8 cellular contexts compared by ENCODE assay signal in genomic region chr12:68612245-68612644, GRCh38. TPM values are rescaled to one million over a fixed set of nuclear protein-coding genes. Genes with fewer than 3 reads are reported as not detected.
DNase-seq lines count a peak whose midpoint lies in the region; ATAC-seq and TF ChIP-seq lines count a peak whose summit lies in the region.

No MANE protein-coding gene starts in this region.

- H2AFZ ChIP-seq in OCI-LY3 (ENCODE audit: low read depth, low read length) (no peak overlapping the region), neuron (ENCODE audit: low read depth, low read length) (no peak overlapping the region)

- H3K4me3 Mint-ChIP-seq in CD8-positive, alpha-beta memory T cell: peak overlapping the region; percentile 91 to 98 (median 96)

- peak overlapping the region; percentile 96 for H3K9ac ChIP-seq in OCI-LY3 (ENCODE audit: low read length)

- peaks cover 47 to 64% (median 62%) of the 10 kb centered on the region in 3 donors for H3K4me1 Mint-ChIP-seq in CD8-positive, alpha-beta memory T cell

- H3K9me3 ChIP-seq in CD8-positive, alpha-beta memory T cell (ENCODE audit: low read length): no peaks in the 10 kb centered on the region
- H3K9me3 ChIP-seq in OCI-LY3 (ENCODE audit: insufficient read depth, low read length): no peaks in the 10 kb centered on the region
- no peaks in the 10 kb centered on the region for H3K9me3 ChIP-seq in ectodermal cell (ENCODE audit: control insufficient read depth, low read length)
- H3K9me3 ChIP-seq in neuron (ENCODE audit: low read length): no peaks in the 10 kb centered on the region

- peak overlapping the region; percentile 89 to 98 (median 96) for H3K27ac Mint-ChIP-seq in CD8-positive, alpha-beta memory T cell

- no peaks in the 10 kb centered on the region for H3K27me3 Mint-ChIP-seq in CD8-positive, alpha-beta memory T cell

- TF ChIP-seq CTCF in OCI-LY3 (IDR thresholded peaks at IDR 0.05; ENCODE audit: low read depth, low read length): no peak

- H4K20me1 ChIP-seq in OCI-LY3 (ENCODE audit: insufficient read depth, low read length): peaks cover 50% of the 10 kb centered on the region

- peak overlapping the region; percentile 96 for H3K4me2 ChIP-seq in OCI-LY3 (ENCODE audit: low read length)

- POLR2A ChIA-PET in CD8-positive, alpha-beta memory T cell (lab: Charles Lee): interaction anchor here (0.6 to 3.6 kb wide), 11 partner anchors 20 to 247 kb away, joined by 3 to 22 read pairs (median 4); partner anchors contain the start of gene MDM2

- H3K9me3 Mint-ChIP-seq in CD8-positive, alpha-beta memory T cell: no peaks in the 10 kb centered on the region

- peaks cover 38% of the 10 kb centered on the region for H3K4me1 ChIP-seq in CD8-positive, alpha-beta memory T cell (ENCODE audit: insufficient read depth, low read length)
- H3K4me1 ChIP-seq in OCI-LY3 (ENCODE audit: low read length): peaks cover 33% of the 10 kb centered on the region
- H3K4me1 ChIP-seq in ectodermal cell (ENCODE audit: control insufficient read depth, insufficient read depth, low read length): peaks cover 8% of the 10 kb centered on the region
- peaks cover 15% of the 10 kb centered on the region for H3K4me1 ChIP-seq in neuron (ENCODE audit: insufficient read depth, low read length)

- peak overlapping the region; percentile 64 for H3K4me3 ChIP-seq in CD8-positive, alpha-beta memory T cell (ENCODE audit: low read length)
- H3K4me3 ChIP-seq in OCI-LY3 (ENCODE audit: low read length) (peak overlapping the region; percentile 93), ectodermal cell (ENCODE audit: insufficient read depth, low read depth, low read length) (peak overlapping the region; percentile 60), neuron (ENCODE audit: low read length) (peak overlapping the region; percentile 54)

- 71 to 89% methylated on average over 3 to 5 of the region's 5 CpGs for WGBS in ectodermal cell, 2 experiments

- no peaks in the 10 kb centered on the region for H3K27me3 ChIP-seq in CD8-positive, alpha-beta memory T cell (ENCODE audit: insufficient read depth, low read length, poor library complexity, severe bottlenecking)
- H3K27me3 ChIP-seq in OCI-LY3 (ENCODE audit: low read depth, low read length) (no peaks in the 10 kb centered on the region), ectodermal cell (ENCODE audit: control insufficient read depth, insufficient read depth, low read length, poor library complexity, severe bottlenecking) (no peaks in the 10 kb centered on the region), neuron (ENCODE audit: insufficient read depth, low read length) (no peaks in the 10 kb centered on the region)

- ATAC-seq in GM21619 (IDR thresholded peaks at IDR 0.05; ENCODE audit: unreplicated experiment): no peak

- CTCF ChIA-PET in CD8-positive, alpha-beta memory T cell (lab: Charles Lee): interaction anchor here (0.8 to 1.4 kb wide), 5 partner anchors 38 to 253 kb away, joined by 3 to 6 read pairs (median 3); no protein-coding TSS in a partner anchor

- H3K27ac ChIP-seq in CD8-positive, alpha-beta memory T cell (ENCODE audit: low read depth, low read length): peak overlapping the region; percentile 80
- peak overlapping the region; percentile 86 for H3K27ac ChIP-seq in OCI-LY3 (ENCODE audit: low read length)
- H3K27ac ChIP-seq in ectodermal cell (ENCODE audit: insufficient read depth, low read depth, low read length, poor library complexity, severe bottlenecking): no peak overlapping the region

- no peaks in the 10 kb centered on the region for H3K36me3 ChIP-seq in CD8-positive, alpha-beta memory T cell (ENCODE audit: insufficient read depth, low read length)
- H3K36me3 ChIP-seq in OCI-LY3 (replicated peaks; ENCODE audit: low read depth, low read length) (peaks cover 13% of the 10 kb centered on the region), ectodermal cell (ENCODE audit: control insufficient read depth, insufficient read depth, low read length) (no peaks in the 10 kb centered on the region), neuron (ENCODE audit: insufficient read depth, low read length) (peaks cover 6% of the 10 kb centered on the region)

- DNase-seq in CD8-positive, alpha-beta memory T cell: no peak
- DNase-seq in NCI-H146 treated with DMSO at 0.1 percent for 48 hours (lab: John Stamatoyannopoulos, UW; ENCODE audit: unreplicated experiment) (no peak), NCI-H526 treated with DMSO at 0.1 percent for 48 hours (lab: John Stamatoyannopoulos, UW) (no peak), HK-2 (ENCODE audit: unreplicated experiment) (no peak)

- peaks cover 65% of the 10 kb centered on the region for H3K79me2 ChIP-seq in OCI-LY3 (ENCODE audit: low read length)

- peaks cover 6 to 44% (median 8%) of the 10 kb centered on the region in 3 donors for H3K36me3 Mint-ChIP-seq in CD8-positive, alpha-beta memory T cell

RNA-seq across cellular contexts. Expression of gene RAP1B, which starts 1.5 kb away (rescaled TPM):
- 100 to 1,000 TPM; 271 to 281 TPM for total RNA-seq in CD8-positive, alpha-beta memory T cell
- 589 TPM for polyA plus RNA-seq in CD8-positive, alpha-beta memory T cell
- 168 TPM for polyA plus RNA-seq in ectodermal cell (2013, experiment 1 of 4)
- polyA plus RNA-seq in ectodermal cell (2013, experiment 2 of 4): 162 TPM
- polyA plus RNA-seq in ectodermal cell (2013, experiment 3 of 4): 146 TPM
- polyA plus RNA-seq in ectodermal cell (2013, experiment 4 of 4): 161 TPM
